In genomic region chr1:9427388-9427787, GRCh38 we compare ENCODE assay signal across 12 cellular contexts.
"Had no signal": no experiment of that assay in that cellular context is flagged by ENCODE, and none has a peak within 500 bp of the region (broad histone marks: within the 10 kb centered on the region; RNA-seq: fewer than 3 reads in every experiment).

No MANE protein-coding gene starts in this region.

- H3K9me3 ChIP-seq: breast epithelium, right atrium auricular region, tibial nerve had no signal

- H3K36me3 Mint-ChIP-seq: activated CD8-positive, alpha-beta memory T cell treated with anti-CD3 and anti-CD28 coated beads, Interleukin-2, amount 10 ng/mL, durations not matched to agents 7 days and 5 days; activated naive CD8-positive, alpha-beta T cell treated with anti-CD3 and anti-CD28 coated beads for 36 hours had no signal

- H3K27me3 ChIP-seq: breast epithelium, hepatocyte, right atrium auricular region, tibial nerve had no signal

- ATAC-seq: activated CD4-positive, CD25-positive, alpha-beta regulatory T cell treated with anti-CD3 and anti-CD28 coated beads, Interleukin-2, amount 50 U/mL, for 24 hours; activated CD8-positive, alpha-beta memory T cell treated with anti-CD3 and anti-CD28 coated beads, Interleukin-2, amount 10 ng/mL, durations not matched to agents 7 days and 5 days; stimulated activated effector memory CD8-positive, alpha-beta T cell treated with anti-CD3 and anti-CD28 coated beads, Interleukin-12 subunit alpha, Interleukin-12 subunit beta, amount 100 ng/mL, for 72 hours had no signal

- DNase-seq: activated CD8-positive, alpha-beta memory T cell treated with anti-CD3 and anti-CD28 coated beads, Interleukin-2, amount 10 ng/mL, durations not matched to agents 7 days and 5 days; activated effector memory CD4-positive, alpha-beta T cell treated with anti-CD3 and anti-CD28 coated beads, Interleukin-2, amount 50 U/mL, for 16 hours; activated naive CD8-positive, alpha-beta T cell treated with anti-CD3 and anti-CD28 coated beads for 36 hours; activated T-cell treated with anti-CD3 and anti-CD28 coated beads, Interleukin-2, amount 50 U/mL, for 24 hours; dermis blood vessel endothelial cell; erythroblast had no signal

- H3K4me3 ChIP-seq: breast epithelium, hepatocyte, right atrium auricular region, tibial nerve had no signal

- H3K36me3 ChIP-seq: breast epithelium, right atrium auricular region had no signal

- H3K9me3 Mint-ChIP-seq: activated naive CD8-positive, alpha-beta T cell treated with anti-CD3 and anti-CD28 coated beads for 36 hours; activated T-cell treated with anti-CD3 and anti-CD28 coated beads, Interleukin-2, amount 50 U/mL, for 24 hours; stimulated activated effector memory CD8-positive, alpha-beta T cell treated with anti-CD3 and anti-CD28 coated beads, Interleukin-12 subunit alpha, Interleukin-12 subunit beta, amount 100 ng/mL, for 72 hours had no signal

- H3K79me2 ChIP-seq: hepatocyte had no signal

- H3K27ac Mint-ChIP-seq: activated naive CD8-positive, alpha-beta T cell treated with anti-CD3 and anti-CD28 coated beads for 36 hours had no signal

- H3K4me3 Mint-ChIP-seq: activated CD8-positive, alpha-beta memory T cell treated with anti-CD3 and anti-CD28 coated beads, Interleukin-2, amount 10 ng/mL, durations not matched to agents 7 days and 5 days; activated naive CD8-positive, alpha-beta T cell treated with anti-CD3 and anti-CD28 coated beads for 36 hours; activated T-cell treated with anti-CD3 and anti-CD28 coated beads, Interleukin-2, amount 50 U/mL, for 24 hours had no signal
